ENCODE assay signal across 8 cellular contexts in genomic region chr7:23544913-23545354, GRCh38. TPM values are rescaled to one million over a fixed set of nuclear protein-coding genes. Genes with fewer than 3 reads are reported as not detected.
A peak's percentile ranks its signal among the peaks of the same experiment; 100 is the strongest.
DNase-seq lines count a peak whose midpoint lies in the region; ATAC-seq, FAIRE-seq and TF ChIP-seq lines count a peak whose summit lies in the region.
"Had no signal": no experiment of that assay in that cellular context is flagged by ENCODE, and none has a peak within 500 bp of the region (broad histone marks: within the 10 kb centered on the region; RNA-seq: fewer than 3 reads in every experiment).

No MANE protein-coding gene starts in this region.

- no peaks in the 10 kb centered on the region for H3K4me1 ChIP-seq in SJCRH30

- no peak for TF ChIP-seq POLR2A in GM12891 (IDR thresholded peaks at IDR 0.05; ENCODE audit: low read depth, low read length)

- H3K4me3 ChIP-seq in SJCRH30, result no peak overlapping the region

- no peaks in the 10 kb centered on the region for H3K9me3 ChIP-seq in SJCRH30 (replicated peaks)

- DNase-seq in GM12891 (ENCODE audit: insufficient read length, low spot score) (no peak), Kasumi-1 (lab: John Stamatoyannopoulos, UW) (peak; percentile 66 to 86), SJCRH30 (peak; percentile 19 to 57), iPS DF 19.7 (ENCODE audit: low read depth, low spot score) (peak; percentile 42), DMS153 (lab: John Stamatoyannopoulos, UW) (no peak)
- no peak for DNase-seq in activated T-cell treated with anti-CD3 and anti-CD28 coated beads, Interleukin-2, amount 50 U/mL, for 1 hour
- DNase-seq: activated T-cell treated with anti-CD3 and anti-CD28 coated beads, Interleukin-2, amount 50 U/mL, for 72 hours had no signal

- ATAC-seq in GM21737 (IDR thresholded peaks at IDR 0.05; ENCODE audit: unreplicated experiment), result peak; percentile 69

- no peak overlapping the region for H3K27ac ChIP-seq in SJCRH30

- peak; percentile 94 for FAIRE-seq in GM12891 (lab: Jason Lieb, UNC)

- H3K36me3 ChIP-seq in SJCRH30, result no peaks in the 10 kb centered on the region

- no peaks in the 10 kb centered on the region for H3K27me3 ChIP-seq in SJCRH30

TF ChIP-seq in GM12891, 5 proteins besides CTCF, POLR2A, EP300 and RAD21:
- TF ChIP-seq POU2F2 (IDR thresholded peaks at IDR 0.05; ENCODE audit: low read depth, low read length) (no peak; the same call in 1 of the 2 replicates), TAF1 (IDR thresholded peaks at IDR 0.05; ENCODE audit: low read depth, low read length) (no peak), POLR2AphosphoS5 (IDR thresholded peaks at IDR 0.05; ENCODE audit: low read depth, low read length) (no peak), SPI1 (IDR thresholded peaks at IDR 0.05; ENCODE audit: low read depth, low read length) (peak; percentile 41; the same call in 1 of the 2 replicates)

RNA-seq across cellular contexts. Expression of gene TRA2A, which starts 13.2 kb away (rescaled TPM):
- 74.3 TPM for polyA plus RNA-seq in GM12891 (2012; ENCODE audit: low read depth, missing spikeins)
- total RNA-seq in SJCRH30 (2014; rRNA removed; shearing (Covaris generic)), result 50.0 and 51.2 TPM in 2 replicates

RNA-seq across cellular contexts. Expression of gene CCDC126, which starts 52.2 kb away (rescaled TPM):
- 7.9 TPM for polyA plus RNA-seq in GM12891 (2012; ENCODE audit: low read depth, missing spikeins)
- total RNA-seq in SJCRH30 (2014; rRNA removed; shearing (Covaris generic)), result 14.7 and 15.0 TPM in 2 replicates

Comparison
In these comparisons a context has a peak if more than half of its experiments do, and no peak if none do; other contexts are left out.
1. DNase-seq: peak in Kasumi-1 (2 of 2), SJCRH30 (2 of 2) and iPS DF 19.7 (single experiment); none in GM12891 (single experiment), activated T-cell treated with anti-CD3 and anti-CD28 coated beads, Interleukin-2, amount 50 U/mL, for 1 hour (single experiment) and DMS153 (single experiment).